29 cellular contexts compared by ENCODE assay signal in genomic region chr1:14338509-14338908, GRCh38.
"Had no signal": no experiment of that assay in that cellular context is flagged by ENCODE, and none has a peak within 500 bp of the region (broad histone marks: within the 10 kb centered on the region; RNA-seq: fewer than 3 reads in every experiment).

No MANE protein-coding gene starts in this region.

- H3K27ac Mint-ChIP-seq: activated CD4-positive, alpha-beta memory T cell treated with anti-CD3 and anti-CD28 coated beads, Interleukin-2, amount 10 ng/mL, durations not matched to agents 7 days and 5 days; activated CD4-positive, alpha-beta T cell treated with anti-CD3 and anti-CD28 coated beads, Interleukin-2, amount 10 ng/mL, durations not matched to agents 7 days and 5 days; activated naive CD4-positive, alpha-beta T cell treated with anti-CD3 and anti-CD28 coated beads, Interleukin-2, amount 10 ng/mL, durations not matched to agents 7 days and 5 days; activated naive CD4-positive, alpha-beta T cell treated with anti-CD3 and anti-CD28 coated beads, Interleukin-2, amount 50 U/mL, for 72 hours; activated naive CD8-positive, alpha-beta T cell treated with anti-CD3 and anti-CD28 coated beads, Interleukin-2, amount 10 ng/mL, durations not matched to agents 7 days and 5 days; activated T-cell treated with anti-CD3 and anti-CD28 coated beads, Interleukin-2, amount 50 U/mL, for 24 hours; activated T-cell treated with anti-CD3 and anti-CD28 coated beads, Interleukin-2, amount 50 U/mL, for 72 hours; effector memory CD8-positive, alpha-beta T cell had no signal

- H3K4me3 Mint-ChIP-seq: activated CD4-positive, alpha-beta memory T cell treated with anti-CD3 and anti-CD28 coated beads, Interleukin-2, amount 10 ng/mL, durations not matched to agents 7 days and 5 days; activated CD4-positive, alpha-beta T cell treated with anti-CD3 and anti-CD28 coated beads, Interleukin-2, amount 10 ng/mL, durations not matched to agents 7 days and 5 days; activated naive CD4-positive, alpha-beta T cell treated with anti-CD3 and anti-CD28 coated beads, Interleukin-2, amount 10 ng/mL, durations not matched to agents 7 days and 5 days; activated naive CD8-positive, alpha-beta T cell treated with anti-CD3 and anti-CD28 coated beads, Interleukin-2, amount 10 ng/mL, durations not matched to agents 7 days and 5 days; activated T-cell treated with anti-CD3 and anti-CD28 coated beads, Interleukin-2, amount 50 U/mL, for 24 hours; activated T-cell treated with anti-CD3 and anti-CD28 coated beads, Interleukin-2, amount 50 U/mL, for 72 hours; brain; effector memory CD8-positive, alpha-beta T cell had no signal

- H3K9me3 Mint-ChIP-seq: activated T-cell treated with anti-CD3 and anti-CD28 coated beads, Interleukin-2, amount 50 U/mL, for 24 hours had no signal

- DNase-seq: activated CD4-positive, alpha-beta memory T cell treated with anti-CD3 and anti-CD28 coated beads, Interleukin-2, amount 10 ng/mL, durations not matched to agents 7 days and 5 days; activated CD4-positive, alpha-beta T cell treated with anti-CD3 and anti-CD28 coated beads for 4 hours; activated CD4-positive, alpha-beta T cell treated with anti-CD3 and anti-CD28 coated beads, Interleukin-2, amount 10 ng/mL, durations not matched to agents 7 days and 5 days; activated CD4-positive, alpha-beta T cell treated with anti-CD3 and anti-CD28 coated beads, Interleukin-2, amount 50 U/mL, for 4 hours; activated CD4-positive, CD25-positive, alpha-beta regulatory T cell; activated CD4-positive, CD25-positive, alpha-beta regulatory T cell treated with anti-CD3 and anti-CD28 coated beads, Interleukin-2, amount 50 U/mL, for 72 hours; activated CD8-positive, alpha-beta memory T cell treated with anti-CD3 and anti-CD28 coated beads, Interleukin-2, amount 50 U/mL, for 48 hours; activated gamma-delta T cell; activated naive CD4-positive, alpha-beta T cell; activated naive CD4-positive, alpha-beta T cell treated with anti-CD3 and anti-CD28 coated beads, Interleukin-2, amount 10 ng/mL, durations not matched to agents 7 days and 5 days; activated naive CD8-positive, alpha-beta T cell treated with anti-CD3 and anti-CD28 coated beads, Interleukin-2, amount 10 ng/mL, durations not matched to agents 7 days and 5 days; activated T-cell treated with anti-CD3 and anti-CD28 coated beads for 4 hours; activated T-cell treated with anti-CD3 and anti-CD28 coated beads, Interleukin-2, amount 50 U/mL, for 24 hours; activated T-cell treated with anti-CD3 and anti-CD28 coated beads, Interleukin-2, amount 50 U/mL, for 72 hours; cortex of kidney; dermis blood vessel endothelial cell; effector CD4-positive, alpha-beta T cell; effector memory CD8-positive, alpha-beta T cell; erythroblast; foreskin keratinocyte; gastrocnemius medialis; glutamatergic neuron; T-helper 2 cell had no signal

- ATAC-seq: activated naive CD4-positive, alpha-beta T cell treated with anti-CD3 and anti-CD28 coated beads, Interleukin-2, amount 50 U/mL, for 72 hours; activated T-cell treated with anti-CD3 and anti-CD28 coated beads, Interleukin-2, amount 50 U/mL, for 72 hours; effector memory CD8-positive, alpha-beta T cell had no signal

- H3K36me3 ChIP-seq: ascending aorta, breast epithelium, cardiac muscle cell, esophagus muscularis mucosa, gastrocnemius medialis had no signal

- H3K36me3 Mint-ChIP-seq: brain had no signal

- H3K9me3 ChIP-seq: ascending aorta, breast epithelium, esophagus muscularis mucosa, gastrocnemius medialis had no signal

- H3K4me1 Mint-ChIP-seq: activated CD4-positive, alpha-beta memory T cell treated with anti-CD3 and anti-CD28 coated beads, Interleukin-2, amount 10 ng/mL, durations not matched to agents 7 days and 5 days had no signal

- H3K27me3 ChIP-seq: ascending aorta, breast epithelium, cardiac muscle cell, esophagus muscularis mucosa, foreskin keratinocyte, gastrocnemius medialis had no signal

- H3K27ac ChIP-seq: ascending aorta, breast epithelium, cardiac muscle cell, esophagus muscularis mucosa, foreskin keratinocyte, gastrocnemius medialis had no signal

- H3K4me3 ChIP-seq: ascending aorta, breast epithelium, cardiac muscle cell, esophagus muscularis mucosa, gastrocnemius medialis had no signal

- H3K4me1 ChIP-seq: ascending aorta, breast epithelium, gastrocnemius medialis had no signal
